Comparison of ENCODE assay signal across 27 cellular contexts in the genomic region with DNA sequence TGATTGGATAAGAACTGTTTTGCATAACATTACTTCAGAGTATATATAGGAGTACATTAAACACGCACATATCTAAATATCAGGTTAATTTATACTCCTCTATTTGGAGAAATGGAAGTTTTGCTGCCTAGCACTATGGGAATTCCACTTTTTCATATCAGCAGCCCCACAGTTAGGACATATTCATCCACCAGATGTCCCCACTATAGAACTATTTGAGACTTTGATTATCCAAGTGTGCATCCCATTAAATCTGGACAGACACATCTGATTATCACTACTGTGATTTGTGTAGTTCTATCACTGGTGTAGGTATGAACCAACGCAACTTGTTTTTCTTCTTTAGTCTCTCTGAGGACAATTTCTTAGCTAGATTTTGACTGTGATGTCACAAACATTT.
DNase-seq lines count a peak whose midpoint lies in the region; ATAC-seq and TF ChIP-seq lines count a peak whose summit lies in the region.
"Had no signal": no experiment of that assay in that cellular context is flagged by ENCODE, and none has a peak within 500 bp of the region (broad histone marks: within the 10 kb centered on the region; RNA-seq: fewer than 3 reads in every experiment).

No MANE protein-coding gene starts in this region.

- H3K36me3 ChIP-seq in lower lobe of right lung = no peaks in the 10 kb centered on the region
- H3K36me3 ChIP-seq: adrenal gland, BLaER1, upper lobe of left lung had no signal

- H3K4me3 ChIP-seq in LNCaP clone FGC (ENCODE audit: low read depth, low read length) (no peak overlapping the region), choroid plexus epithelial cell (ENCODE audit: low read depth, low read length) (no peak overlapping the region), lower lobe of right lung (no peak overlapping the region)
- H3K4me3 ChIP-seq: adrenal gland, BLaER1, GM12878, skin epidermis, upper lobe of left lung had no signal

- no peak for ATAC-seq in lower lobe of right lung
- ATAC-seq: GM12878; naive thymus-derived CD8-positive, alpha-beta T cell had no signal

- no peaks in the 10 kb centered on the region for H3K4me1 ChIP-seq in lower lobe of right lung
- H3K4me1 ChIP-seq: adrenal gland, BLaER1, upper lobe of left lung had no signal

- H3K27me3 ChIP-seq in lower lobe of right lung (ENCODE audit: low read depth) = no peaks in the 10 kb centered on the region
- H3K27me3 ChIP-seq: adrenal gland, BLaER1, upper lobe of left lung had no signal

- H3K9me3 ChIP-seq in lower lobe of right lung = no peaks in the 10 kb centered on the region
- H3K9me3 ChIP-seq: adrenal gland, upper lobe of left lung had no signal

- TF ChIP-seq CTCF in LNCaP clone FGC (IDR thresholded peaks at IDR 0.05; ENCODE audit: control insufficient read depth, extremely low read depth, insufficient read depth) (peak; percentile 18; the same call in 1 of the 2 replicates), choroid plexus epithelial cell (conservative IDR thresholded peaks at IDR 0.05; ENCODE audit: low read depth, low read length) (peak; percentile 52), lower lobe of right lung (IDR thresholded peaks at IDR 0.05) (peak; percentile 6)

- DNase-seq in DMS53 (lab: John Stamatoyannopoulos, UW) (peak; percentile 15), DMS53 treated with DMSO at 0.1 percent for 48 hours (lab: John Stamatoyannopoulos, UW; ENCODE audit: unreplicated experiment) (no peak), LNCaP clone FGC (ENCODE audit: low read depth) (no peak), choroid plexus epithelial cell (ENCODE audit: low read depth) (peak; percentile 58), lower lobe of right lung (no peak), midbrain (lab: John Stamatoyannopoulos, UW) (no peak), occipital lobe (lab: John Stamatoyannopoulos, UW) (no peak), HUDEP-2 (lab: John Stamatoyannopoulos, UW; ENCODE audit: unreplicated experiment in 76 of 76) (no peak)
- DNase-seq: 8988T; activated CD4-positive, alpha-beta T cell treated with anti-CD3 and anti-CD28 coated beads, Interleukin-2, amount 10 ng/mL, durations not matched to agents 24 days and 14 days; activated CD8-positive, alpha-beta memory T cell treated with anti-CD3 and anti-CD28 coated beads, Interleukin-2, amount 50 U/mL, for 4 hours; activated effector memory CD4-positive, alpha-beta T cell treated with Interleukin-2 at 50 U/mL for 16 hours; adrenal gland; caudate nucleus; effector memory CD4-positive, alpha-beta T cell; H9; IMR-90; kidney glomerular epithelial cell; mesendoderm; MM.1S; naive thymus-derived CD8-positive, alpha-beta T cell; NCI-H1694; stimulated activated CD4-positive, alpha-beta T cell treated with anti-CD3 and anti-CD28 coated beads, Interleukin-4, amount 100 ng/mL, for 4 hours; upper lobe of left lung had no signal

- intact Hi-C loops in lower lobe of right lung (cut with DNase I) = no loop called here

- H3K27ac ChIP-seq in lower lobe of right lung = no peak overlapping the region
- H3K27ac ChIP-seq: adrenal gland, BLaER1, skin epidermis, upper lobe of left lung had no signal

Comparison
In these comparisons a context has a peak if more than half of its experiments do, and no peak if none do; other contexts are left out.
1. DNase-seq: peak in DMS53 (single experiment) and choroid plexus epithelial cell (single experiment); none in DMS53 treated with DMSO at 0.1 percent for 48 hours (single experiment), LNCaP clone FGC (single experiment), lower lobe of right lung (single experiment), midbrain (single experiment), occipital lobe (single experiment) and HUDEP-2 (0 of 76).
2. Peak in every context shown above with its lines, with median percentiles within 50 percentile points of each other: CTCF ChIP-seq.